Comparison of ENCODE assay signal across 1 cellular context in genomic region chr15:48510976-48511375, GRCh38.
TF ChIP-seq lines count a peak whose summit lies in the region.

No MANE protein-coding gene starts in this region.

TF ChIP-seq in SK-N-SH treated with all-trans-retinoic acid at 6 μM for 48 hours, 23 proteins besides CTCF, POLR2A, EP300 and RAD21 (continued from another document):
- TF ChIP-seq CREB5 (CRISPR knock-in tag; IDR thresholded peaks at IDR 0.05; ENCODE audit: low read depth) (no peak), ISL1 (CRISPR knock-in tag; IDR thresholded peaks at IDR 0.05) (no peak), ZNF565 (CRISPR knock-in tag; conservative IDR thresholded peaks at IDR 0.05; ENCODE audit: low read depth) (no peak), PATZ1 (CRISPR knock-in tag; IDR thresholded peaks at IDR 0.05; ENCODE audit: borderline replicate concordance) (no peak), ZC3H10 (CRISPR knock-in tag; IDR thresholded peaks at IDR 0.05) (no peak)
